18 cellular contexts compared by ENCODE assay signal in genomic region chr1:183070234-183070922, GRCh38.
DNase-seq lines count a peak whose midpoint lies in the region; ATAC-seq and TF ChIP-seq lines count a peak whose summit lies in the region.
"Had no signal": no experiment of that assay in that cellular context is flagged by ENCODE, and none has a peak within 500 bp of the region (broad histone marks: within the 10 kb centered on the region; RNA-seq: fewer than 3 reads in every experiment).

No MANE protein-coding gene starts in this region.

- H3K9me3 Mint-ChIP-seq in stimulated activated memory B cell treated with anti-CD40 and anti-IgM and Interleukin-4, amounts not matched to agents 10 μg/mL and 1 μg/mL and 100 μg/mL, for 72 hours, result no peaks in the 10 kb centered on the region
- H3K9me3 Mint-ChIP-seq in stimulated activated effector memory CD8-positive, alpha-beta T cell treated with anti-CD3 and anti-CD28 coated beads, Interleukin-12 subunit alpha, Interleukin-12 subunit beta, amount 100 ng/mL, for 72 hours, result no peaks in the 10 kb centered on the region
- H3K9me3 Mint-ChIP-seq: activated naive CD4-positive, alpha-beta T cell treated with anti-CD3 and anti-CD28 coated beads, Interleukin-2, amount 10 ng/mL, durations not matched to agents 7 days and 5 days had no signal

- peak overlapping the region; percentile 94 for H3K27ac ChIP-seq in DOHH2 (ENCODE audit: low read depth, low read length)
- H3K27ac ChIP-seq in OCI-LY1 (ENCODE audit: low read depth, low read length, poor library complexity, severe bottlenecking), result peak overlapping the region; percentile 98
- peak overlapping the region; percentile 8 for H3K27ac ChIP-seq in epithelial cell of prostate
- H3K27ac ChIP-seq: suprapubic skin had no signal

- H3K9me2 ChIP-seq in DOHH2 (replicated peaks; ENCODE audit: control insufficient read depth, low read length) (no peaks in the 10 kb centered on the region), OCI-LY1 (ENCODE audit: low read depth, low read length) (no peaks in the 10 kb centered on the region)

- peaks cover 36% of the 10 kb centered on the region for H3K4me1 Mint-ChIP-seq in stimulated activated memory B cell treated with anti-CD40 and anti-IgM and Interleukin-4, amounts not matched to agents 10 μg/mL and 1 μg/mL and 100 μg/mL, for 72 hours
- H3K4me1 Mint-ChIP-seq in stimulated activated effector memory CD8-positive, alpha-beta T cell treated with anti-CD3 and anti-CD28 coated beads, Interleukin-12 subunit alpha, Interleukin-12 subunit beta, amount 100 ng/mL, for 72 hours, result no peaks in the 10 kb centered on the region
- H3K4me1 Mint-ChIP-seq: activated naive CD4-positive, alpha-beta T cell treated with anti-CD3 and anti-CD28 coated beads, Interleukin-2, amount 10 ng/mL, durations not matched to agents 7 days and 5 days; CD4-positive, alpha-beta memory T cell had no signal

- H3F3A ChIP-seq in DOHH2 (ENCODE audit: control insufficient read depth, insufficient read depth) (peaks cover 16% of the 10 kb centered on the region), OCI-LY1 (ENCODE audit: insufficient read depth, low read length) (no peaks in the 10 kb centered on the region)

- peak overlapping the region; percentile 25 for H3K27ac Mint-ChIP-seq in stimulated activated memory B cell treated with anti-CD40 and anti-IgM and Interleukin-4, amounts not matched to agents 10 μg/mL and 1 μg/mL and 100 μg/mL, for 72 hours
- H3K27ac Mint-ChIP-seq in stimulated activated effector memory CD8-positive, alpha-beta T cell treated with anti-CD3 and anti-CD28 coated beads, Interleukin-12 subunit alpha, Interleukin-12 subunit beta, amount 100 ng/mL, for 72 hours, result no peak overlapping the region
- H3K27ac Mint-ChIP-seq: activated naive CD4-positive, alpha-beta T cell treated with anti-CD3 and anti-CD28 coated beads, Interleukin-2, amount 10 ng/mL, durations not matched to agents 7 days and 5 days; CD4-positive, alpha-beta memory T cell; T-helper 17 cell had no signal

- H3K36me3 ChIP-seq in DOHH2 (ENCODE audit: control insufficient read depth, low read length) (no peaks in the 10 kb centered on the region), OCI-LY1 (ENCODE audit: insufficient read depth, low read length) (peaks cover 3% of the 10 kb centered on the region; the same call in 1 of the 2 replicates)
- H3K36me3 ChIP-seq: suprapubic skin had no signal

- H3K9me3 ChIP-seq in DOHH2 (ENCODE audit: control insufficient read depth, insufficient read depth, low read length), result no peaks in the 10 kb centered on the region
- no peaks in the 10 kb centered on the region for H3K9me3 ChIP-seq in OCI-LY1 (ENCODE audit: low read length)
- H3K9me3 ChIP-seq: suprapubic skin had no signal

- peaks cover 5% of the 10 kb centered on the region for H3K36me3 Mint-ChIP-seq in stimulated activated memory B cell treated with anti-CD40 and anti-IgM and Interleukin-4, amounts not matched to agents 10 μg/mL and 1 μg/mL and 100 μg/mL, for 72 hours
- no peaks in the 10 kb centered on the region for H3K36me3 Mint-ChIP-seq in stimulated activated effector memory CD8-positive, alpha-beta T cell treated with anti-CD3 and anti-CD28 coated beads, Interleukin-12 subunit alpha, Interleukin-12 subunit beta, amount 100 ng/mL, for 72 hours
- H3K36me3 Mint-ChIP-seq: activated naive CD4-positive, alpha-beta T cell treated with anti-CD3 and anti-CD28 coated beads, Interleukin-2, amount 10 ng/mL, durations not matched to agents 7 days and 5 days; CD4-positive, alpha-beta memory T cell had no signal

- no peak for ATAC-seq in stimulated activated memory B cell treated with anti-CD40 and anti-IgM and Interleukin-4, amounts not matched to agents 10 μg/mL and 1 μg/mL and 100 μg/mL, for 72 hours
- ATAC-seq in stimulated activated effector memory CD8-positive, alpha-beta T cell treated with anti-CD3 and anti-CD28 coated beads, Interleukin-12 subunit alpha, Interleukin-12 subunit beta, amount 100 ng/mL, for 72 hours, result no peak
- ATAC-seq: T-helper 17 cell had no signal

- H3K9ac ChIP-seq in OCI-LY1 (ENCODE audit: low read length), result peak overlapping the region; percentile 37; the same call in 1 of the 2 replicates

- TF ChIP-seq CTCF in DOHH2 (IDR thresholded peaks at IDR 0.05; ENCODE audit: low read depth, low read length, poor library complexity, severe bottlenecking), result no peak
- TF ChIP-seq CTCF in OCI-LY1 (IDR thresholded peaks at IDR 0.05; ENCODE audit: low read length), result no peak

- H4K20me1 ChIP-seq in DOHH2 (ENCODE audit: control insufficient read depth, insufficient read depth, low read depth, low read length), result 0 out of 2 replicates have a peak, but pooled peaks cover 5% of the 10 kb centered on the region
- H4K20me1 ChIP-seq in OCI-LY1 (ENCODE audit: insufficient read depth, low read length), result no peaks in the 10 kb centered on the region

- H3K4me3 Mint-ChIP-seq in stimulated activated memory B cell treated with anti-CD40 and anti-IgM and Interleukin-4, amounts not matched to agents 10 μg/mL and 1 μg/mL and 100 μg/mL, for 72 hours, result peak overlapping the region; percentile 2
- no peak overlapping the region for H3K4me3 Mint-ChIP-seq in stimulated activated effector memory CD8-positive, alpha-beta T cell treated with anti-CD3 and anti-CD28 coated beads, Interleukin-12 subunit alpha, Interleukin-12 subunit beta, amount 100 ng/mL, for 72 hours
- H3K4me3 Mint-ChIP-seq: activated naive CD4-positive, alpha-beta T cell treated with anti-CD3 and anti-CD28 coated beads, Interleukin-2, amount 10 ng/mL, durations not matched to agents 7 days and 5 days; brain; CD4-positive, alpha-beta memory T cell; T-helper 17 cell had no signal

- peaks cover 11% of the 10 kb centered on the region for H3K27me3 Mint-ChIP-seq in stimulated activated memory B cell treated with anti-CD40 and anti-IgM and Interleukin-4, amounts not matched to agents 10 μg/mL and 1 μg/mL and 100 μg/mL, for 72 hours
- H3K27me3 Mint-ChIP-seq: brain had no signal

- peaks cover 21% of the 10 kb centered on the region for H3K79me2 ChIP-seq in DOHH2 (ENCODE audit: control insufficient read depth, low read length)
- H3K79me2 ChIP-seq in OCI-LY1 (ENCODE audit: insufficient read depth, low read length), result peaks cover 26% of the 10 kb centered on the region

- H3K4me1 ChIP-seq in DOHH2 (ENCODE audit: control insufficient read depth, low read length) (peaks cover 63% of the 10 kb centered on the region), OCI-LY1 (ENCODE audit: insufficient read depth, low read length, severe bottlenecking) (peaks cover 78% of the 10 kb centered on the region)

- H3K4me3 ChIP-seq in DOHH2 (ENCODE audit: low read length) (peak overlapping the region; percentile 76), OCI-LY1 (ENCODE audit: low read depth, low read length, poor library complexity, severe bottlenecking) (peak overlapping the region; percentile 38)
- H3K4me3 ChIP-seq: suprapubic skin had no signal

- H2AFZ ChIP-seq in OCI-LY1 (ENCODE audit: low read length), result no peak overlapping the region

- H3K27me3 ChIP-seq in DOHH2 (ENCODE audit: control insufficient read depth, low read length) (no peaks in the 10 kb centered on the region), OCI-LY1 (ENCODE audit: insufficient read depth, low read length) (no peaks in the 10 kb centered on the region)
- H3K27me3 ChIP-seq: suprapubic skin had no signal

- DNase-seq in epithelial cell of prostate (ENCODE audit: low read depth, low spot score) (no peak), globus pallidus (ENCODE audit: low spot score) (no peak), amniotic stem cell (lab: John Stamatoyannopoulos, UW) (no peak)
- DNase-seq in activated CD4-positive, alpha-beta T cell treated with anti-CD3 and anti-CD28 coated beads, Interleukin-2, amount 50 U/mL, for 48 hours, result no peak
- DNase-seq in stimulated activated effector memory CD8-positive, alpha-beta T cell treated with anti-CD3 and anti-CD28 coated beads, Interleukin-12 subunit alpha, Interleukin-12 subunit beta, amount 100 ng/mL, for 72 hours (ENCODE audit: low spot score in 2 of 2), result no peak
- DNase-seq: activated CD4-positive, CD25-positive, alpha-beta regulatory T cell treated with anti-CD3 and anti-CD28 coated beads, Interleukin-2, amount 50 U/mL, for 72 hours; activated CD8-positive, alpha-beta memory T cell treated with anti-CD3 and anti-CD28 coated beads, Interleukin-2, amount 50 U/mL, for 4 hours; activated naive CD4-positive, alpha-beta T cell treated with anti-CD3 and anti-CD28 coated beads, Interleukin-2, amount 10 ng/mL, durations not matched to agents 7 days and 5 days; CD4-positive, alpha-beta memory T cell; left cardiac atrium; NCI-H1930; NCI-H524 treated with DMSO at 0.1 percent for 48 hours; T-helper 17 cell had no signal

- peak overlapping the region; percentile 99 for H3K4me2 ChIP-seq in DOHH2 (ENCODE audit: low read length)
- peak overlapping the region; percentile 69; the same call in 1 of the 2 replicates for H3K4me2 ChIP-seq in OCI-LY1 (ENCODE audit: low read length)

Comparison
In these comparisons a context has a peak if more than half of its experiments do, and no peak if none do; other contexts are left out.
1. H3K27ac ChIP-seq: peak in every context shown above with its lines; median percentile 98 in OCI-LY1; 94 in DOHH2; 8 in epithelial cell of prostate.